In the genomic region with DNA sequence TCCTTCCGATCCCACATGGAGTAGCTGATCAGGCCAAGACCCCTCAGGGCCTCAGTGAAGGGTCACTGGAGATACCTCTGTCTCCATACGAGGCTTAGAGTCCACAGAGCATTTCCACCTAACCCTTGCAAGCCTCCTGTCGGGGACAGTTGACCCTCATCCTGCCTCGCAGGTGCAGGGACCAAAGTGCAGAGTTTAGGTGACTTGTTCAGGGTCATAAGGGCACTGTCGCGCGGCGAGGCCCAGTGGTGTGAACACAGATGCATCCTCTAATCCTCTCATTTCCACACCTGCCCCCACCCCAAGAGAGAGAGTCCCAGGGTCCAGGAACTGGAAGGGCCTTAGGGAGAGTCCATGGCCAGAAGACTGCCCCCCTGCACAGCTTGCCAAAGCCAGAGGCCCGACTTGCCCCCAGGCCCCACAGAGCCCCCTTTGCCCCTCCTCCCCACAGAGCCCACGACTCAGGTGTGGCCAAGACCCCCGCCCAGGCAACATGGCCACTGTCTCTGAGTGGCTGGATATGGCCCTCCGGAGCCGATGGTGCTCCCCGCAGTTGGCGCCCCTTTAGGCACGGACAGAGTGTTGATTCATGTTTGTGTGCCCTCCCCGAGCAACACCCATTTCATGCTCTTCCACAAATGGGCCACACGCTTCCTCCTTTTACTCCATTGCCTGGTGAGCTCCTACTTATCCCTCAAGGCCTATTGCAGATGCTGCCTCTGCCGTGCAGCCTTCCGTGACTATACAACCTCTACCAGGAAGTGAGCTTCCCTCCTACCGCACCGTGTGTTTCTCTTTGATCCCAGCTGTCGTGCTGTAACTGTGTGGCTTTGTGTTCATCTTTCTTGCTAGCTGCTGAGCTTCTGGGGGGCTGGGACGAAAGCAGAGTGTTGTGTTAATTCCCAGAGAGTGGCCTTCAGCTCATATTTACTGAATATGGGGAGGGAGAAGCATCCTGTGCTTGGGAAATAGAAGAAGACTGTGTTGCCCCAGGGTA, we compare ENCODE assay signal across 2 cellular contexts.
A peak's percentile ranks its signal among the peaks of the same experiment; 100 is the strongest.
TF ChIP-seq lines count a peak whose summit lies in the region.

No MANE protein-coding gene starts in this region.

TF ChIP-seq in SK-N-SH treated with all-trans-retinoic acid at 6 μM for 48 hours, 23 proteins besides CTCF, POLR2A, EP300 and RAD21:
- TF ChIP-seq ZNF70 (CRISPR knock-in tag; IDR thresholded peaks at IDR 0.05) = no peak
- TF ChIP-seq ZFP3 (CRISPR knock-in tag; IDR thresholded peaks at IDR 0.05) = peak; percentile 89

TF ChIP-seq in SK-N-SH, 30 proteins besides CTCF, POLR2A, EP300 and RAD21:
- TF ChIP-seq MEF2A (IDR thresholded peaks at IDR 0.05; ENCODE audit: borderline replicate concordance, low read depth) (no peak), YY1 (IDR thresholded peaks at IDR 0.05; ENCODE audit: low read depth) (no peak), SIN3A (IDR thresholded peaks at IDR 0.05; ENCODE audit: borderline replicate concordance, low read depth, low read length) (no peak)
